ENCODE assay signal across 10 cellular contexts in genomic region chr19:17777840-17778620, GRCh38. TPM values are rescaled to one million over a fixed set of nuclear protein-coding genes. Genes with fewer than 3 reads are reported as not detected.
A peak's percentile ranks its signal among the peaks of the same experiment; 100 is the strongest.
DNase-seq lines count a peak whose midpoint lies in the region; ATAC-seq and TF ChIP-seq lines count a peak whose summit lies in the region.
"Had no signal": no experiment of that assay in that cellular context is flagged by ENCODE, and none has a peak within 500 bp of the region (broad histone marks: within the 10 kb centered on the region; RNA-seq: fewer than 3 reads in every experiment).

No MANE protein-coding gene starts in this region.

- H3K27ac ChIP-seq in mammary epithelial cell (ENCODE audit: insufficient read depth, low read depth, low read length) (no peak overlapping the region), right lobe of liver (no peak overlapping the region)
- H3K27ac ChIP-seq: VCaP had no signal

- DNase-seq in NCI-H2029 (lab: John Stamatoyannopoulos, UW) (peak; percentile 60), NCI-H2029 treated with DMSO at 0.1 percent for 48 hours (lab: John Stamatoyannopoulos, UW) (no peak), SHP77 (lab: John Stamatoyannopoulos, UW) (peak; percentile 9 to 27), mammary epithelial cell (no peak), right lobe of liver (peak in 2 of 3 donors; percentile 59 to 61), COR-L47 (lab: John Stamatoyannopoulos, UW) (no peak), NCI-H510A (lab: John Stamatoyannopoulos, UW) (no peak)
- DNase-seq in stimulated activated naive CD8-positive, alpha-beta T cell treated with anti-CD3 and anti-CD28 coated beads, Interleukin-15, amount 100 ng/mL, for 72 hours: no peak

- TF ChIP-seq CTCF in mammary epithelial cell (conservative IDR thresholded peaks at IDR 0.05 in 1 of 2, IDR thresholded peaks at IDR 0.05 in 1 of 2; ENCODE audit: extremely low read depth in 1 of 2, insufficient read depth in 1 of 2, low read depth in 1 of 2, low read length in 2 of 2) (no peak), right lobe of liver (IDR thresholded peaks at IDR 0.05) (no peak)

- H3K4me1 ChIP-seq in mammary epithelial cell (ENCODE audit: insufficient read depth, low read length) (peaks cover 10% of the 10 kb centered on the region), right lobe of liver (no peaks in the 10 kb centered on the region)

- no peaks in the 10 kb centered on the region for H3K9me3 Mint-ChIP-seq in stimulated activated naive CD8-positive, alpha-beta T cell treated with anti-CD3 and anti-CD28 coated beads, Interleukin-15, amount 100 ng/mL, for 72 hours

- TF ChIP-seq POLR2A in right lobe of liver (IDR thresholded peaks at IDR 0.05): no peak

- in situ Hi-C loops in mammary epithelial cell (cut with MboI; ENCODE audit: low sequenced_read_pairs in 2 of 2): no loop called here

- 81% methylated on average over 5 of the region's 25 CpGs for WGBS in mammary epithelial cell (ENCODE audit: low coverage, missing lambda C conversion rate)
- WGBS in right lobe of liver (ENCODE audit: insufficient coverage, low coverage, low lambda C conversion rate, missing lambda C conversion rate): 30% methylated on average over 11 of the region's 25 CpGs

- BruUV-seq in mammary epithelial cell (replicated peaks; lab: Mats Ljungman, UMichigan): no TSS peak

- H4K20me1 ChIP-seq in mammary epithelial cell (ENCODE audit: insufficient read depth, low read length): no peaks in the 10 kb centered on the region

- no peak overlapping the region for H3K4me3 Mint-ChIP-seq in stimulated activated naive CD8-positive, alpha-beta T cell treated with anti-CD3 and anti-CD28 coated beads, Interleukin-15, amount 100 ng/mL, for 72 hours

- CTCF ChIA-PET in mammary epithelial cell (lab: Charles Lee; ENCODE audit: low non-redundant PET): no interaction called here

- dilution Hi-C loops in mammary epithelial cell (cut with HindIII; ENCODE audit: low sequenced_read_pairs): loop anchor here (10.0 kb wide), 1 partner anchor 253 kb away; a partner anchor contains a TSS

- H3K36me3 ChIP-seq in mammary epithelial cell (ENCODE audit: insufficient read depth, low read length): no peaks in the 10 kb centered on the region
- H3K36me3 ChIP-seq in right lobe of liver: no peaks in the 10 kb centered on the region

- H3K9ac ChIP-seq in mammary epithelial cell (ENCODE audit: insufficient read depth, low read length): no peak overlapping the region

- intact Hi-C loops in mammary epithelial cell (cut with micrococcal nuclease): loop anchor here (5.0 kb wide), 2 partner anchors 154 to 486 kb away; partner anchors contain the start of gene CCDC124
- intact Hi-C loops in right lobe of liver (cut with DNase I): loop anchor here in 1 of 2 donors (10.0 kb wide), 1 partner anchor 63 kb away; the partner anchor contains the start of gene MAP1S

- no peaks in the 10 kb centered on the region for H3K79me2 ChIP-seq in mammary epithelial cell (ENCODE audit: insufficient read depth, low read length)

- H3K4me2 ChIP-seq in mammary epithelial cell (ENCODE audit: insufficient read depth, low read depth, low read length): peak overlapping the region; percentile 83

- H3K4me3 ChIP-seq in mammary epithelial cell (replicated peaks in 1 of 3; ENCODE audit: insufficient read depth in 1 of 3, low read depth in 2 of 3, low read length in 3 of 3) (peak overlapping the region in 2 of 3 experiments; percentile 12 to 22), right lobe of liver (no peak overlapping the region)

- H3K27ac Mint-ChIP-seq in stimulated activated naive CD8-positive, alpha-beta T cell treated with anti-CD3 and anti-CD28 coated beads, Interleukin-15, amount 100 ng/mL, for 72 hours: peak overlapping the region in 1 of 2 donors; percentile 69

- ATAC-seq in right lobe of liver: peak; percentile 56 to 64 (median 62)
- ATAC-seq in stimulated activated naive CD8-positive, alpha-beta T cell treated with anti-CD3 and anti-CD28 coated beads, Interleukin-15, amount 100 ng/mL, for 72 hours: peak; percentile 47

- H3K4me1 Mint-ChIP-seq in stimulated activated naive CD8-positive, alpha-beta T cell treated with anti-CD3 and anti-CD28 coated beads, Interleukin-15, amount 100 ng/mL, for 72 hours: peaks cover 55% of the 10 kb centered on the region

- no peaks in the 10 kb centered on the region for H3K27me3 Mint-ChIP-seq in stimulated activated naive CD8-positive, alpha-beta T cell treated with anti-CD3 and anti-CD28 coated beads, Interleukin-15, amount 100 ng/mL, for 72 hours

- H3K27me3 ChIP-seq in mammary epithelial cell (ENCODE audit: insufficient read depth, low read length) (no peaks in the 10 kb centered on the region), right lobe of liver (no peaks in the 10 kb centered on the region)

- H2AFZ ChIP-seq in mammary epithelial cell (ENCODE audit: low read depth, low read length): peak overlapping the region; percentile 71

- H3K9me3 ChIP-seq in mammary epithelial cell (replicated peaks; ENCODE audit: insufficient read depth, low read length) (no peaks in the 10 kb centered on the region), right lobe of liver (no peaks in the 10 kb centered on the region)

RNA-seq across cellular contexts. Expression of gene B3GNT3, which starts 16.9 kb away (rescaled TPM):
- total RNA-seq in mammary epithelial cell (10 to 100 TPM in 1 of 2 donors, 1 to 10 TPM in 1; 2.3 to 18.6 TPM), right lobe of liver (10 to 100 TPM in 2 of 6 experiments, 1 to 10 TPM in 3, under 1 TPM in 1; 0.26 to 13.6 (median 3.1) TPM)
- 7.5 TPM for polyA plus RNA-seq in mammary epithelial cell
- polyA minus RNA-seq in mammary epithelial cell: 11.2 TPM
- total RNA-seq: pulmonary artery endothelial cell had no signal

RNA-seq across cellular contexts. Expression of gene FCHO1, which starts 26.8 kb away (rescaled TPM):
- total RNA-seq in mammary epithelial cell: 1 to 10 TPM; 1.7 to 2.8 TPM
- 0.22 TPM for polyA plus RNA-seq in mammary epithelial cell
- polyA minus RNA-seq in mammary epithelial cell: 4.6 TPM
- 1 to 10 TPM in 4 of 6 experiments, under 1 TPM in 2; 0.93 to 3.6 (median 1.3) TPM for total RNA-seq in right lobe of liver

RNA-seq across cellular contexts. Expression of gene INSL3, which starts 43.3 kb away (rescaled TPM):
- total RNA-seq in mammary epithelial cell (not detected), right lobe of liver (not detected)
- polyA plus RNA-seq in mammary epithelial cell: not detected
- polyA minus RNA-seq in mammary epithelial cell: not detected
- total RNA-seq: pulmonary artery endothelial cell had no signal

RNA-seq across cellular contexts. Expression of gene MAP1S, which starts 58.8 kb away (rescaled TPM):
- total RNA-seq in mammary epithelial cell (10 to 100 TPM; 15.3 to 50.5 TPM), right lobe of liver (10 to 100 TPM; 11.1 to 31.3 (median 14.9) TPM)
- polyA plus RNA-seq in mammary epithelial cell: 14.0 TPM
- polyA minus RNA-seq in mammary epithelial cell: 106 TPM

Comparison
In these comparisons a context has a peak if more than half of its experiments do, and no peak if none do; other contexts are left out.
1. DNase-seq: peak in NCI-H2029 (single experiment), SHP77 (2 of 2) and right lobe of liver (2 of 3); none in NCI-H2029 treated with DMSO at 0.1 percent for 48 hours (single experiment), mammary epithelial cell (single experiment), stimulated activated naive CD8-positive, alpha-beta T cell treated with anti-CD3 and anti-CD28 coated beads, Interleukin-15, amount 100 ng/mL, for 72 hours (0 of 2), COR-L47 (single experiment) and NCI-H510A (single experiment).
2. H3K4me3 ChIP-seq: peak in mammary epithelial cell (2 of 3); none in right lobe of liver (0 of 3).